In genomic region chr7:151244871-151245346, GRCh38 we compare ENCODE assay signal across 11 cellular contexts. TPM values are rescaled to one million over a fixed set of nuclear protein-coding genes. Genes with fewer than 3 reads are reported as not detected.
DNase-seq lines count a peak whose midpoint lies in the region; ATAC-seq, FAIRE-seq and TF ChIP-seq lines count a peak whose summit lies in the region.
"Had no signal": no experiment of that assay in that cellular context is flagged by ENCODE, and none has a peak within 500 bp of the region (broad histone marks: within the 10 kb centered on the region; RNA-seq: fewer than 3 reads in every experiment).

No MANE protein-coding gene starts in this region.

- H3K27ac ChIP-seq in cardiac muscle cell (peak overlapping the region; percentile 99), astrocyte (ENCODE audit: low read depth, low read length) (no peak overlapping the region), mesenchymal stem cell (ENCODE audit: low read length, poor library complexity, severe bottlenecking) (no peak overlapping the region), vagina (peak overlapping the region; percentile 94)
- H3K27ac ChIP-seq: HL-60 had no signal

- H3K23ac ChIP-seq in mesenchymal stem cell (ENCODE audit: low read length in 2 of 2), result no peak overlapping the region

- H3K9me3 ChIP-seq in cardiac muscle cell (ENCODE audit: low read depth), result no peaks in the 10 kb centered on the region
- H3K9me3 ChIP-seq in astrocyte (ENCODE audit: insufficient read depth, low read depth, low read length), result no peaks in the 10 kb centered on the region
- H3K9me3 ChIP-seq in mesenchymal stem cell (ENCODE audit: control insufficient read depth, low read length), result no peaks in the 10 kb centered on the region
- H3K9me3 ChIP-seq in vagina, result no peaks in the 10 kb centered on the region

- H2AFZ ChIP-seq in astrocyte (ENCODE audit: low read depth, low read length) (no peak overlapping the region), mesenchymal stem cell (ENCODE audit: low read depth, low read length) (no peak overlapping the region)

- 5% methylated on average over 4 of the region's 15 CpGs for WGBS in mesenchymal stem cell

- H3K4me1 Mint-ChIP-seq in astrocyte (ENCODE audit: low read depth, unreplicated experiment), result peaks cover 9% of the 10 kb centered on the region

- H2BK12ac ChIP-seq in mesenchymal stem cell (ENCODE audit: low read length in 2 of 2), result no peak overlapping the region

- H2BK120ac ChIP-seq in mesenchymal stem cell (ENCODE audit: low read depth, low read length), result no peak overlapping the region

- peak overlapping the region; percentile 28 to 41 for H3K18ac ChIP-seq in mesenchymal stem cell (ENCODE audit: low read depth in 1 of 2, low read length in 2 of 2)

- no peak for TF ChIP-seq CTCF in cardiac muscle cell (IDR thresholded peaks at IDR 0.05; ENCODE audit: low read depth, low read length)
- no peak for TF ChIP-seq CTCF in astrocyte (IDR thresholded peaks at IDR 0.05; ENCODE audit: insufficient read depth, low read depth, low read length)
- TF ChIP-seq CTCF in vagina (IDR thresholded peaks at IDR 0.05), result no peak

- intact Hi-C loops in left ventricle myocardium superior (cut with micrococcal nuclease), result no loop called here
- intact Hi-C loops in vagina (cut with DNase I), result loop anchor here (5.0 kb wide), 1 partner anchor 57 kb away; no protein-coding TSS in a partner anchor

- peak overlapping the region; percentile 41 for H2AK5ac ChIP-seq in mesenchymal stem cell (ENCODE audit: low read length, severe bottlenecking)

- no peaks in the 10 kb centered on the region for H3K9me3 Mint-ChIP-seq in astrocyte (ENCODE audit: unreplicated experiment)

- peak overlapping the region; percentile 44 for H3K9ac ChIP-seq in astrocyte (ENCODE audit: low read length)
- peak overlapping the region; percentile 49 for H3K9ac ChIP-seq in mesenchymal stem cell (ENCODE audit: low read length)

- peak overlapping the region in 1 of 2 experiments; percentile 64 for H3K4ac ChIP-seq in mesenchymal stem cell (ENCODE audit: low read depth in 1 of 2, low read length in 2 of 2)

- H3K4me2 ChIP-seq in astrocyte (ENCODE audit: low read length), result peak overlapping the region; percentile 90
- peak overlapping the region; percentile 79 for H3K4me2 ChIP-seq in mesenchymal stem cell (ENCODE audit: low read length, poor library complexity, severe bottlenecking)

- ATAC-seq in left ventricle myocardium superior, result no peak

- peaks cover 11% of the 10 kb centered on the region for H3K36me3 Mint-ChIP-seq in astrocyte (ENCODE audit: low read depth, unreplicated experiment)

- peaks cover 31% of the 10 kb centered on the region for H3K36me3 ChIP-seq in cardiac muscle cell
- peaks cover 14% of the 10 kb centered on the region for H3K36me3 ChIP-seq in astrocyte (ENCODE audit: insufficient read depth, low read length)
- peaks cover 25 to 36% of the 10 kb centered on the region in 2 experiments for H3K36me3 ChIP-seq in mesenchymal stem cell (ENCODE audit: control insufficient read depth in 1 of 2, insufficient read depth in 2 of 2, low read depth in 1 of 2, low read length in 2 of 2)
- no peaks in the 10 kb centered on the region for H3K36me3 ChIP-seq in vagina

- no peaks in the 10 kb centered on the region for H3K27me3 Mint-ChIP-seq in astrocyte (ENCODE audit: low read depth, unreplicated experiment)

- peak overlapping the region in 1 of 2 experiments; percentile 18 for H3K14ac ChIP-seq in mesenchymal stem cell (ENCODE audit: low read length in 2 of 2)

- peaks cover 26% of the 10 kb centered on the region for H3K79me2 ChIP-seq in astrocyte (ENCODE audit: insufficient read depth, low read length)

- H3K4me3 ChIP-seq in cardiac muscle cell (peak overlapping the region; percentile 31), astrocyte (ENCODE audit: insufficient read depth, low read depth, low read length) (no peak overlapping the region), mesenchymal stem cell (ENCODE audit: insufficient read depth in 1 of 2, low read depth in 1 of 2, low read length in 2 of 2) (peak overlapping the region; percentile 49 to 66), vagina (peak overlapping the region; percentile 36 to 47)

- no peak overlapping the region for H2BK5ac ChIP-seq in mesenchymal stem cell (ENCODE audit: low read depth, low read length, poor library complexity, severe bottlenecking)

- FAIRE-seq in astrocyte (lab: Jason Lieb, UNC) (no peak), urothelium cell line (lab: Jason Lieb, UNC) (no peak)

- peak overlapping the region; percentile 62 for H3K4me3 Mint-ChIP-seq in astrocyte (ENCODE audit: unreplicated experiment)

- H4K91ac ChIP-seq in mesenchymal stem cell (ENCODE audit: low read length), result peak overlapping the region; percentile 3

- H3K79me1 ChIP-seq in mesenchymal stem cell (replicated peaks; ENCODE audit: low read length, poor library complexity, severe bottlenecking), result peaks cover 31% of the 10 kb centered on the region

- DNase-seq in cardiac muscle cell (ENCODE audit: low read depth in 1 of 2, low spot score in 1 of 2) (peak in 1 of 2 donors; percentile 3), left ventricle myocardium superior (no peak), astrocyte (ENCODE audit: low read depth) (no peak), mesenchymal stem cell (no peak), vagina (ENCODE audit: extremely low spot score in 2 of 2) (no peak), urothelium cell line (ENCODE audit: low spot score) (no peak), NCI-H510A treated with DMSO at 0.1 percent for 48 hours (lab: John Stamatoyannopoulos, UW) (no peak)
- DNase-seq in stimulated activated CD4-positive, alpha-beta T cell treated with anti-CD3 and anti-CD28 coated beads, Interleukin-12 subunit alpha, Interleukin-12 subunit beta, amount 100 ng/mL, for 4 hours, result no peak

- H3K27ac Mint-ChIP-seq in astrocyte (ENCODE audit: unreplicated experiment), result no peak overlapping the region

- H3K4me1 ChIP-seq in cardiac muscle cell (ENCODE audit: low read depth) (peaks cover 31% of the 10 kb centered on the region), astrocyte (ENCODE audit: insufficient read depth, low read length) (peaks cover 40% of the 10 kb centered on the region), mesenchymal stem cell (ENCODE audit: control insufficient read depth, insufficient read depth, low read depth, low read length) (peaks cover 42% of the 10 kb centered on the region), vagina (peaks cover 63% of the 10 kb centered on the region)

- no peak overlapping the region for H2BK15ac ChIP-seq in mesenchymal stem cell (ENCODE audit: low read depth, poor library complexity, severe bottlenecking)

- H3K27me3 ChIP-seq in cardiac muscle cell, result no peaks in the 10 kb centered on the region
- no peaks in the 10 kb centered on the region for H3K27me3 ChIP-seq in astrocyte (ENCODE audit: insufficient read depth, low read length)
- no peaks in the 10 kb centered on the region for H3K27me3 ChIP-seq in mesenchymal stem cell (ENCODE audit: control insufficient read depth in 1 of 2, insufficient read depth in 1 of 2, low read length in 2 of 2)
- no peaks in the 10 kb centered on the region for H3K27me3 ChIP-seq in vagina

- no peak for TF ChIP-seq POLR2A in vagina (IDR thresholded peaks at IDR 0.05)

- H4K8ac ChIP-seq in mesenchymal stem cell (ENCODE audit: low read length), result no peak overlapping the region

- peaks cover 69% of the 10 kb centered on the region for H4K20me1 ChIP-seq in astrocyte (ENCODE audit: insufficient read depth, low read length)

RNA-seq across cellular contexts. Expression of gene SMARCD3, which starts 3.6 kb away (rescaled TPM):
- total RNA-seq in cardiac muscle cell (180 and 191 TPM in 2 replicates), left ventricle myocardium superior (132 TPM), astrocyte (47.7 and 50.0 TPM in 2 replicates), vagina (39.8 TPM)
- polyA plus RNA-seq in cardiac muscle cell, result 237 and 238 TPM in 2 replicates
- polyA plus RNA-seq in mesenchymal stem cell (2013, experiment 1 of 2), result 81.8 TPM
- 74.6 TPM for polyA plus RNA-seq in mesenchymal stem cell (2013, experiment 2 of 2)

RNA-seq across cellular contexts. Expression of gene CHPF2, which starts 12.6 kb away (rescaled TPM):
- 37.0 and 45.5 TPM in 2 replicates for total RNA-seq in cardiac muscle cell
- 26.9 and 31.7 TPM in 2 replicates for polyA plus RNA-seq in cardiac muscle cell
- 12.1 TPM for total RNA-seq in left ventricle myocardium superior
- total RNA-seq in astrocyte, result 84.7 and 101 TPM in 2 replicates
- polyA plus RNA-seq in mesenchymal stem cell (2013, experiment 1 of 2), result 73.1 TPM
- polyA plus RNA-seq in mesenchymal stem cell (2013, experiment 2 of 2), result 72.6 TPM
- total RNA-seq in vagina, result 28.0 TPM

RNA-seq across cellular contexts. Expression of gene ABCF2, which starts 17.9 kb away (rescaled TPM):
- total RNA-seq in cardiac muscle cell (34.3 and 38.1 TPM in 2 replicates), left ventricle myocardium superior (27.6 TPM), astrocyte (53.2 and 54.3 TPM in 2 replicates), vagina (25.3 TPM)
- 32.7 and 32.9 TPM in 2 replicates for polyA plus RNA-seq in cardiac muscle cell
- polyA plus RNA-seq in mesenchymal stem cell (2013, experiment 1 of 2), result 26.1 TPM
- polyA plus RNA-seq in mesenchymal stem cell (2013, experiment 2 of 2), result 25.0 TPM

RNA-seq across cellular contexts. Expression of gene H2BK1, which starts 34.6 kb away (rescaled TPM):
- total RNA-seq in cardiac muscle cell, result not detected in 2 replicates
- polyA plus RNA-seq in cardiac muscle cell, result not detected in 2 replicates
- not detected for total RNA-seq in left ventricle myocardium superior
- not detected in 2 replicates for total RNA-seq in astrocyte
- polyA plus RNA-seq in mesenchymal stem cell (2013, experiment 1 of 2), result not detected
- not detected for polyA plus RNA-seq in mesenchymal stem cell (2013, experiment 2 of 2)
- not detected for total RNA-seq in vagina
- total RNA-seq: activated CD8-positive, alpha-beta memory T cell treated with anti-CD3 and anti-CD28 coated beads for 36 hours; left lobe of liver had no signal

RNA-seq across cellular contexts. Expression of gene ASB10, which starts 57.9 kb away (rescaled TPM):
- total RNA-seq in cardiac muscle cell (1.0 and 1.4 TPM in 2 replicates), left ventricle myocardium superior (46.1 TPM), astrocyte (not detected in 2 replicates), vagina (not detected)
- polyA plus RNA-seq in cardiac muscle cell, result 0.57 TPM in 1 of 2 replicates, not detected in the other
- polyA plus RNA-seq in mesenchymal stem cell (2013, experiment 1 of 2), result not detected
- not detected for polyA plus RNA-seq in mesenchymal stem cell (2013, experiment 2 of 2)
- total RNA-seq: activated CD8-positive, alpha-beta memory T cell treated with anti-CD3 and anti-CD28 coated beads for 36 hours; left lobe of liver had no signal

Comparison
In these comparisons a context has a peak if more than half of its experiments do, and no peak if none do; other contexts are left out.
1. H3K27ac ChIP-seq: peak in cardiac muscle cell (single experiment) and vagina (single experiment); none in astrocyte (single experiment) and mesenchymal stem cell (single experiment).